Comparison of ENCODE assay signal across 11 cellular contexts in the genomic region with DNA sequence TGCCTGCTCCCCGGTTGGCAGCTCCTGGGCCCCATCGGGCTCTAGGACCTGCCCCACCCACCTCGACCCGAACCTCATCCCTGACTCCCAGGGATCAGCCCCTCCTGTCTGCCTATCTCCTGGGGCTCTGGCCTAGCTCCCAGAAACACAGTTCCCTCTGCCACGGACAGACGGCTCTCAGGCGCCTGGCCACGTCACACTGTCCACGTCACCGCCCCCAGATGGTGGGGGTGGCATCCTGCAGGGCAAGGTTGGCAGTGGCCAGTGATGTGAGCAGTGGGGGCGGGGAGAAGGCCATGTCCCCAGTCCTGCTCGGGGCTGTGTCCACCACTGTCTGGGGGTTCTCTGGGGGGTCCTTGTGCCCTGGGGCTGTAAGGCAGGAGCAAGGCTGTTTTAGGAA. TPM values are rescaled to one million over a fixed set of nuclear protein-coding genes. Genes with fewer than 3 reads are reported as not detected.
DNase-seq lines count a peak whose midpoint lies in the region; ATAC-seq and TF ChIP-seq lines count a peak whose summit lies in the region.
"Had no signal": no experiment of that assay in that cellular context is flagged by ENCODE, and none has a peak within 500 bp of the region (broad histone marks: within the 10 kb centered on the region; RNA-seq: fewer than 3 reads in every experiment).

No MANE protein-coding gene starts in this region.

- no peak overlapping the region for H3K27ac Mint-ChIP-seq in activated naive CD8-positive, alpha-beta T cell treated with anti-CD3 and anti-CD28 coated beads for 36 hours

- no peaks in the 10 kb centered on the region for H3F3A ChIP-seq in neural cell (ENCODE audit: insufficient read depth, low read length, poor library complexity, severe bottlenecking)

- no peak overlapping the region for H3K27ac ChIP-seq in neural cell (ENCODE audit: low read length)
- H3K27ac ChIP-seq: C4-2B, vagina had no signal

- H2AFZ ChIP-seq in neural cell (ENCODE audit: low read depth, low read length), result no peak overlapping the region

- no peaks in the 10 kb centered on the region for H3K27me3 ChIP-seq in endocrine pancreas (ENCODE audit: control insufficient read depth, insufficient read depth, low read length)
- no peaks in the 10 kb centered on the region for H3K27me3 ChIP-seq in neural cell (ENCODE audit: insufficient read depth, low read depth, low read length)
- H3K27me3 ChIP-seq: vagina had no signal

- H3K36me3 ChIP-seq in endocrine pancreas (ENCODE audit: control insufficient read depth, insufficient read depth, low read length) (peaks cover 3% of the 10 kb centered on the region), neural cell (ENCODE audit: insufficient read depth, low read length) (no peaks in the 10 kb centered on the region)
- H3K36me3 ChIP-seq: vagina had no signal

- TF ChIP-seq CTCF in neural cell (IDR thresholded peaks at IDR 0.05; ENCODE audit: poor library complexity, severe bottlenecking), result no peak

- no peaks in the 10 kb centered on the region for H4K20me1 ChIP-seq in neural cell (ENCODE audit: insufficient read depth)

- no peak overlapping the region for H3K4me2 ChIP-seq in neural cell (ENCODE audit: low read length)

- DNase-seq in CD1c-positive myeloid dendritic cell (ENCODE audit: extremely low spot score) (peak; percentile 13), NCI-H446 treated with DMSO at 0.1 percent for 48 hours (lab: John Stamatoyannopoulos, UW) (peak; percentile 91), NCI-H774 (lab: John Stamatoyannopoulos, UW) (no peak)
- no peak for DNase-seq in activated naive CD8-positive, alpha-beta T cell treated with anti-CD3 and anti-CD28 coated beads for 36 hours

- H3K4me1 Mint-ChIP-seq in activated naive CD8-positive, alpha-beta T cell treated with anti-CD3 and anti-CD28 coated beads for 36 hours, result peaks cover 5% of the 10 kb centered on the region

- no peaks in the 10 kb centered on the region for H3K9me2 ChIP-seq in neural cell (ENCODE audit: insufficient read depth, low read length)

- H3K9me3 ChIP-seq in endocrine pancreas (ENCODE audit: control insufficient read depth, low read length), result no peaks in the 10 kb centered on the region
- no peaks in the 10 kb centered on the region for H3K9me3 ChIP-seq in neural cell (ENCODE audit: low read length)
- H3K9me3 ChIP-seq: vagina had no signal

- no peaks in the 10 kb centered on the region for H3K4me1 ChIP-seq in endocrine pancreas (ENCODE audit: control insufficient read depth, insufficient read depth, low read length)

- no peak overlapping the region for H3K4me3 Mint-ChIP-seq in activated naive CD8-positive, alpha-beta T cell treated with anti-CD3 and anti-CD28 coated beads for 36 hours

- ATAC-seq in GM18498 (IDR thresholded peaks at IDR 0.05; ENCODE audit: unreplicated experiment) (no peak), GM19395 (IDR thresholded peaks at IDR 0.05; ENCODE audit: unreplicated experiment) (no peak)

- H3K9me3 Mint-ChIP-seq in activated naive CD8-positive, alpha-beta T cell treated with anti-CD3 and anti-CD28 coated beads for 36 hours, result no peaks in the 10 kb centered on the region

- no peaks in the 10 kb centered on the region for H3K36me3 Mint-ChIP-seq in activated naive CD8-positive, alpha-beta T cell treated with anti-CD3 and anti-CD28 coated beads for 36 hours

- TF ChIP-seq RAD21 in neural cell (conservative IDR thresholded peaks at IDR 0.05), result no peak

- TF ChIP-seq EP300 in neural cell (conservative IDR thresholded peaks at IDR 0.05; ENCODE audit: poor library complexity, severe bottlenecking), result no peak

- no peaks in the 10 kb centered on the region for H3K79me2 ChIP-seq in neural cell (replicated peaks; ENCODE audit: insufficient read depth, low read length)

- H3K9ac ChIP-seq in endocrine pancreas (ENCODE audit: control insufficient read depth, insufficient read depth, low read length) (peak overlapping the region; percentile 45), neural cell (ENCODE audit: low read length) (no peak overlapping the region)

- H3K4me3 ChIP-seq in endocrine pancreas (ENCODE audit: control insufficient read depth, insufficient read depth, low read length), result no peak overlapping the region
- H3K4me3 ChIP-seq in neural cell (ENCODE audit: low read length), result peak overlapping the region; percentile 28
- H3K4me3 ChIP-seq: vagina had no signal

- H3K27me3 Mint-ChIP-seq in activated naive CD8-positive, alpha-beta T cell treated with anti-CD3 and anti-CD28 coated beads for 36 hours, result peaks cover 67% of the 10 kb centered on the region

TF ChIP-seq in neural cell, 6 proteins besides CTCF, POLR2A, EP300 and RAD21:
- no peak for TF ChIP-seq MXI1 (conservative IDR thresholded peaks at IDR 0.05; ENCODE audit: poor library complexity, severe bottlenecking)
- no peak for TF ChIP-seq REST (IDR thresholded peaks at IDR 0.05; ENCODE audit: borderline replicate concordance)
- TF ChIP-seq POLR2AphosphoS5 (IDR thresholded peaks at IDR 0.05), result no peak
- TF ChIP-seq EZH2 (IDR thresholded peaks at IDR 0.05; ENCODE audit: borderline replicate concordance, insufficient read depth, low read length, poor library complexity, severe bottlenecking), result no peak
- TF ChIP-seq TAF1 (IDR thresholded peaks at IDR 0.05; ENCODE audit: low read depth), result no peak
- no peak for TF ChIP-seq SMC3 (conservative IDR thresholded peaks at IDR 0.05; ENCODE audit: poor library complexity)

RNA-seq across cellular contexts. Expression of gene SYT7, which starts 29.2 kb away (rescaled TPM):
- polyA plus RNA-seq in neural cell, result 14.0 and 21.8 TPM in 2 replicates
- polyA minus RNA-seq in neural cell, result 25.6 and 26.2 TPM in 2 replicates
- total RNA-seq in activated naive CD8-positive, alpha-beta T cell treated with anti-CD3 and anti-CD28 coated beads for 36 hours, result not detected

RNA-seq across cellular contexts. Expression of gene LRRC10B, which starts 43.1 kb away (rescaled TPM):
- 12.4 and 14.6 TPM in 2 replicates for polyA plus RNA-seq in neural cell
- 11.8 and 16.1 TPM in 2 replicates for polyA minus RNA-seq in neural cell
- total RNA-seq in activated naive CD8-positive, alpha-beta T cell treated with anti-CD3 and anti-CD28 coated beads for 36 hours, result not detected
- total RNA-seq: skeletal muscle tissue had no signal

Comparison
In these comparisons a context has a peak if more than half of its experiments do, and no peak if none do; other contexts are left out.
1. DNase-seq: peak in CD1c-positive myeloid dendritic cell (single experiment) and NCI-H446 treated with DMSO at 0.1 percent for 48 hours (single experiment); none in activated naive CD8-positive, alpha-beta T cell treated with anti-CD3 and anti-CD28 coated beads for 36 hours (single experiment) and NCI-H774 (single experiment).